In genomic region chr3:134517796-134518195, GRCh38 we compare ENCODE assay signal across 15 cellular contexts. TPM values are rescaled to one million over a fixed set of nuclear protein-coding genes. Genes with fewer than 3 reads are reported as not detected.
A peak's percentile ranks its signal among the peaks of the same experiment; 100 is the strongest.
DNase-seq lines count a peak whose midpoint lies in the region; TF ChIP-seq lines count a peak whose summit lies in the region.
"Had no signal": no experiment of that assay in that cellular context is flagged by ENCODE, and none has a peak within 500 bp of the region (broad histone marks: within the 10 kb centered on the region; RNA-seq: fewer than 3 reads in every experiment).

No MANE protein-coding gene starts in this region.

- H3K9ac ChIP-seq in Loucy (ENCODE audit: low read depth, low read length, poor library complexity, severe bottlenecking): no peak overlapping the region

- no peaks in the 10 kb centered on the region for H4K20me1 ChIP-seq in Loucy (ENCODE audit: insufficient read depth, low read length, poor library complexity, severe bottlenecking)

- peaks cover 17% of the 10 kb centered on the region for H3K9me3 ChIP-seq in Loucy (ENCODE audit: insufficient read depth, low read depth, low read length)
- H3K9me3 ChIP-seq in neutrophil: no peaks in the 10 kb centered on the region
- peaks cover 3% of the 10 kb centered on the region for H3K9me3 ChIP-seq in HAP-1

- no peaks in the 10 kb centered on the region for H3K9me2 ChIP-seq in Loucy (replicated peaks; ENCODE audit: low read depth, low read length)

- no peak overlapping the region for H3K4me3 ChIP-seq in BJ (ENCODE audit: low read depth, low read length)
- H3K4me3 ChIP-seq in Loucy (ENCODE audit: low read length, poor library complexity, severe bottlenecking): no peak overlapping the region
- no peak overlapping the region for H3K4me3 ChIP-seq in choroid plexus epithelial cell (ENCODE audit: low read depth, low read length)
- H3K4me3 ChIP-seq in neutrophil (ENCODE audit: low read depth in 1 of 2, low read length in 1 of 2): no peak overlapping the region
- H3K4me3 ChIP-seq in HAP-1: no peak overlapping the region
- H3K4me3 ChIP-seq: cardiac muscle cell had no signal

- peak overlapping the region; percentile 19 for H3K4me2 ChIP-seq in Loucy (ENCODE audit: low read depth, low read length, poor library complexity, severe bottlenecking)

- in situ Hi-C loops in HAP-1 (cut with MboI; ENCODE audit: low sequenced_read_pairs): no loop called here

- H3K36me3 ChIP-seq in BJ (ENCODE audit: control insufficient read depth, insufficient read depth, low read length) (no peaks in the 10 kb centered on the region), Loucy (ENCODE audit: insufficient read depth, low read length) (peaks cover 56% of the 10 kb centered on the region), neutrophil (no peaks in the 10 kb centered on the region), HAP-1 (replicated peaks) (peaks cover 3% of the 10 kb centered on the region; the same call in 1 of the 2 replicates)
- H3K36me3 ChIP-seq: cardiac muscle cell, heart left ventricle had no signal

- TF ChIP-seq CTCF in BJ (IDR thresholded peaks at IDR 0.05; ENCODE audit: insufficient read depth, low read depth, low read length) (no peak), Loucy (conservative IDR thresholded peaks at IDR 0.05; ENCODE audit: low read length) (no peak), choroid plexus epithelial cell (conservative IDR thresholded peaks at IDR 0.05; ENCODE audit: low read depth, low read length) (no peak), neutrophil (IDR thresholded peaks at IDR 0.05) (no peak)

- H2AFZ ChIP-seq in Loucy (ENCODE audit: low read length): no peak overlapping the region

- H3K79me2 ChIP-seq in Loucy (ENCODE audit: insufficient read depth, low read length): peaks cover 11% of the 10 kb centered on the region; the same call in 1 of the 2 replicates

- DNase-seq in BJ (ENCODE audit: low read depth) (peak; percentile 10), choroid plexus epithelial cell (ENCODE audit: low read depth) (peak; percentile 63), T-helper 2 cell (no peak), HAP-1 (ENCODE audit: low spot score in 2 of 2) (no peak), anterior cingulate cortex (lab: John Stamatoyannopoulos, UW) (no peak)
- DNase-seq: activated B cell treated with CpG ODN at 0.5 μM for 24 hours; activated gamma-delta T cell treated with Interleukin-2 at 50 U/mL for 16 hours; CD8-positive, alpha-beta T cell; endodermal cell; heart left ventricle; NCI-H1092; NCI-H226 had no signal

- H3K4me1 ChIP-seq in Loucy (ENCODE audit: insufficient read depth, low read length, poor library complexity, severe bottlenecking) (no peaks in the 10 kb centered on the region), neutrophil (ENCODE audit: control insufficient read depth in 1 of 2, insufficient read depth in 1 of 2, low read depth in 1 of 2, low read length in 1 of 2) (peaks cover 8 to 9% of the 10 kb centered on the region in 2 experiments), HAP-1 (no peaks in the 10 kb centered on the region)

- H3F3A ChIP-seq in Loucy (ENCODE audit: low read depth): no peaks in the 10 kb centered on the region

- H3K27me3 ChIP-seq in BJ (ENCODE audit: control insufficient read depth, insufficient read depth, low read length): no peaks in the 10 kb centered on the region
- H3K27me3 ChIP-seq in Loucy (ENCODE audit: insufficient read depth, low read length, poor library complexity, severe bottlenecking): no peaks in the 10 kb centered on the region
- no peaks in the 10 kb centered on the region for H3K27me3 ChIP-seq in neutrophil
- H3K27me3 ChIP-seq in HAP-1 (ENCODE audit: low read depth): no peaks in the 10 kb centered on the region
- H3K27me3 ChIP-seq: cardiac muscle cell, heart left ventricle had no signal

- CTCF ChIA-PET in BJ (lab: Yijun Ruan, JAX): no interaction called here

- POLR2A ChIA-PET in BJ (lab: Charles Lee): interaction anchor here (0.6 kb wide), 1 partner anchor 1929 kb away, joined by 4 read pairs; no protein-coding TSS in a partner anchor

- H3K27ac ChIP-seq in neutrophil: peak overlapping the region; percentile 51
- H3K27ac ChIP-seq: cardiac muscle cell had no signal

RNA-seq across cellular contexts. Expression of gene CEP63, which starts 31.9 kb away (rescaled TPM):
- 6.4 and 14.5 TPM in 2 replicates for polyA plus RNA-seq in BJ (2011; rRNA removed)
- 4.8 and 9.7 TPM in 2 replicates for polyA minus RNA-seq in BJ (2011; rRNA and poly(A)+ RNA removed)

RNA-seq across cellular contexts. Expression of gene ANAPC13, which starts 32.0 kb away (rescaled TPM):
- 54.6 and 115 TPM in 2 replicates for polyA plus RNA-seq in BJ (2011; rRNA removed)
- polyA minus RNA-seq in BJ (2011; rRNA and poly(A)+ RNA removed): 16.9 and 17.6 TPM in 2 replicates

Comparison
In these comparisons a context has a peak if more than half of its experiments do, and no peak if none do; other contexts are left out.
1. DNase-seq: peak in BJ (single experiment) and choroid plexus epithelial cell (single experiment); none in T-helper 2 cell (0 of 5), HAP-1 (0 of 2) and anterior cingulate cortex (0 of 58).